In the genomic region with DNA sequence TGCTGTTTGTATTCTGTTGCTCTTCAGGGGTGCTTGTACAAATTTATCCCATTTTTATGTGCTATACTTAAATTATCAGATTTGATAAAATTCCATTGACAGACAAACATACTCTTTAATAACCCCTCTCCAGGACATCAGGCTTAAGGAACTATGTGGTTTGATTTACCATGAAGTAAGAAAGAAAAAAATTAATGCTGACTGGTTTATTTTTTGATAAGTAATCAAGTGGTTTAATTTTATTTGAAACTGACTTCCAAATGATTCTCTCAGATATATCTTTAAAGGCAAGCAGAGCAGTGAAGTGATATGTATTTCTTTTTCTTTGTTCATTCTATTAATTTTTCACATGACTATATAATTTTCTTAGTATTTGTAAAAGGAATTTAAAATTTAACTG, we compare ENCODE assay signal across 7 cellular contexts.
"Had no signal": no experiment of that assay in that cellular context is flagged by ENCODE, and none has a peak within 500 bp of the region (broad histone marks: within the 10 kb centered on the region; RNA-seq: fewer than 3 reads in every experiment).

No MANE protein-coding gene starts in this region.

- H3K36me3 ChIP-seq: HAP-1 had no signal

- H3K9me3 ChIP-seq: HAP-1 had no signal

- DNase-seq: GOT3, H7, HFFc6, KG1 had no signal

- H3K27ac ChIP-seq: HL-60 had no signal

- ATAC-seq: HCT116 had no signal

- H3K4me3 ChIP-seq: HAP-1 had no signal
